2 cellular contexts compared by ENCODE assay signal in the genomic region with DNA sequence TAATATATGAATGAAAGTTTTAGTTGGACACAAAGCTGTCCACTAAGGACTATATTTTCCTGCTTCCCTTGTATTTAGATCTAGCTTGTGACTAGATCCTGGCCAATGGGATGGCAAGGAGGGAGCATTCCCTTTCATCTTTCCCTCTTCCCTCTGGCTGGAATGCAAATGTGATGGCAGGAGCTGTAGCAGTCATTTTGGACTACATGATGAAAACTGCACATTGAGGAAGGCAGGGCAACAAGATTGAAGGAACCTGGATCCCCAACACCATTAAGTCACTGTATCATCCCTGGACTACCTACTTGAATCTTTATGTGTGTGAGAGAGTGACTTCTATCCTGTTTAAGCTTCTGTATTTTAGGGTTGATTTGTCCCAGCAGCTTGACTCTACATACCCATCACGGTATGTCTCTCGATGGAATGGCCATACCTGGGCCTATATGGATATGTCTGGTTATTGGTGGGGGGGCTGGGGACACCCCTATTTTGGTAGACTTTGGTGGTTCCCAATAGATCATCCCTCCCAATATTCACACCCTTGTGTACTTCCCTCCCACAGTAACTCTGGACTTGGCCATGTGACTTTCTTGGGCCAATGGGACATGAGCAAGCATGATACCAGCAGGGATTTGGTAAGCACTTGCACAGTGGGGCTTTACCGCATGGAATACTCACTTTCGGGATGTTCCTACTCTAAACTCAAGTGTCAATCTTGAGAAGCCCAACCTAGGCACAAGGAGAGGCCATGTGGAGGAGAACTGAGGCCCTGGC.
TF ChIP-seq lines count a peak whose summit lies in the region.

No MANE protein-coding gene starts in this region.

TF ChIP-seq in HEK293, 187 proteins besides CTCF, POLR2A, EP300 and RAD21 (continued from another document):
- TF ChIP-seq, protein P1, sequence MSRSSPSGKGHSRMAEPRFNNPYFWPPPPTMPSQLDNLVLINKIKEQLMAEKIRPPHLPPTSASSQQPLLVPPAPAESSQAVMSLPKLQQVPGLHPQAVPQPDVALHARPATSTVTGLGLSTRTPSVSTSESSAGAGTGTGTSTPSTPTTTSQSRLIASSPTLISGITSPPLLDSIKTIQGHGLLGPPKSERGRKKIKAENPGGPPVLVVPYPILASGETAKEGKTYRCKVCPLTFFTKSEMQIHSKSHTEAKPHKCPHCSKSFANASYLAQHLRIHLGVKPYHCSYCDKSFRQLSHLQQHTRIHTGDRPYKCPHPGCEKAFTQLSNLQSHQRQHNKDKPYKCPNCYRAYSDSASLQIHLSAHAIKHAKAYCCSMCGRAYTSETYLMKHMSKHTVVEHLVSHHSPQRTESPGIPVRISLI (tag by site-specific recombination; IDR thresholded peaks at IDR 0.05): no peak
- TF ChIP-seq TRIM28 (IDR thresholded peaks at IDR 0.05; ENCODE audit: borderline replicate concordance, low read length) (peak; percentile 72; the same call in 1 of the 2 replicates), ZEB2 (tag by site-specific recombination; IDR thresholded peaks at IDR 0.05) (no peak), MZF1 (tag by site-specific recombination; IDR thresholded peaks at IDR 0.05; ENCODE audit: borderline replicate concordance) (no peak), ZNF549 (tag by site-specific recombination; IDR thresholded peaks at IDR 0.05) (no peak), ZNF302 (tag by site-specific recombination; IDR thresholded peaks at IDR 0.05; ENCODE audit: low read depth) (no peak), GLIS1 (tag by site-specific recombination; IDR thresholded peaks at IDR 0.05) (no peak)
- TF ChIP-seq, protein P2, sequence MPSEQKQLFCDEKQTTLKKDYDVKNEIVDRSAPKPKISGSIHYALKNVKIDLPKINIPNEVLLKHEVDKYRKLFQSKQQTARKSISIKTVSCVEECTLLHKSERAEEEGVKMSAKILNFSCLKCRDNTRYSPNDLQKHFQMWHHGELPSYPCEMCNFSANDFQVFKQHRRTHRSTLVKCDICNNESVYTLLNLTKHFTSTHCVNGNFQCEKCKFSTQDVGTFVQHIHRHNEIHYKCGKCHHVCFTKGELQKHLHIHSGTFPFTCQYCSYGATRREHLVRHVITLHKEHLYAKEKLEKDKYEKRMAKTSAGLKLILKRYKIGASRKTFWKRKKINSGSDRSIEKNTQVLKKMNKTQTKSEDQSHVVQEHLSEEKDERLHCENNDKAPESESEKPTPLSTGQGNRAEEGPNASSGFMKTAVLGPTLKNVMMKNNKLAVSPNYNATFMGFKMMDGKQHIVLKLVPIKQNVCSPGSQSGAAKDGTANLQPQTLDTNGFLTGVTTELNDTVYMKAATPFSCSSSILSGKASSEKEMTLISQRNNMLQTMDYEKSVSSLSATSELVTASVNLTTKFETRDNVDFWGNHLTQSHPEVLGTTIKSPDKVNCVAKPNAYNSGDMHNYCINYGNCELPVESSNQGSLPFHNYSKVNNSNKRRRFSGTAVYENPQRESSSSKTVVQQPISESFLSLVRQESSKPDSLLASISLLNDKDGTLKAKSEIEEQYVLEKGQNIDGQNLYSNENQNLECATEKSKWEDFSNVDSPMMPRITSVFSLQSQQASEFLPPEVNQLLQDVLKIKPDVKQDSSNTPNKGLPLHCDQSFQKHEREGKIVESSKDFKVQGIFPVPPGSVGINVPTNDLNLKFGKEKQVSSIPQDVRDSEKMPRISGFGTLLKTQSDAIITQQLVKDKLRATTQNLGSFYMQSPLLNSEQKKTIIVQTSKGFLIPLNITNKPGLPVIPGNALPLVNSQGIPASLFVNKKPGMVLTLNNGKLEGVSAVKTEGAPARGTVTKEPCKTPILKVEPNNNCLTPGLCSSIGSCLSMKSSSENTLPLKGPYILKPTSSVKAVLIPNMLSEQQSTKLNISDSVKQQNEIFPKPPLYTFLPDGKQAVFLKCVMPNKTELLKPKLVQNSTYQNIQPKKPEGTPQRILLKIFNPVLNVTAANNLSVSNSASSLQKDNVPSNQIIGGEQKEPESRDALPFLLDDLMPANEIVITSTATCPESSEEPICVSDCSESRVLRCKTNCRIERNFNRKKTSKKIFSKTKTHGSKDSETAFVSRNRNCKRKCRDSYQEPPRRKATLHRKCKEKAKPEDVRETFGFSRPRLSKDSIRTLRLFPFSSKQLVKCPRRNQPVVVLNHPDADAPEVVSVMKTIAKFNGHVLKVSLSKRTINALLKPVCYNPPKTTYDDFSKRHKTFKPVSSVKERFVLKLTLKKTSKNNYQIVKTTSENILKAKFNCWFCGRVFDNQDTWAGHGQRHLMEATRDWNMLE (tag by site-specific recombination; conservative IDR thresholded peaks at IDR 0.05; ENCODE audit: low read depth): no peak
TF ChIP-seq in HEK293: peak in this region for 4.

TF ChIP-seq in K562, 482 proteins besides CTCF, POLR2A, EP300 and RAD21 (continued from another document):
- TF ChIP-seq ZNF57 (CRISPR knock-in tag; IDR thresholded peaks at IDR 0.05): no peak
- TF ChIP-seq E2F3 (CRISPR knock-in tag; IDR thresholded peaks at IDR 0.05): 0 out of 2 replicates have a peak, but pooled peaks have one; percentile 29
- peak; percentile 81; the same call in 1 of the 2 replicates for TF ChIP-seq BCOR (IDR thresholded peaks at IDR 0.05)
- peak; percentile 2 for TF ChIP-seq NFYB (IDR thresholded peaks at IDR 0.05; ENCODE audit: extremely low read depth, insufficient read length)
- no peak for TF ChIP-seq STAG1 (CRISPR knock-in tag; IDR thresholded peaks at IDR 0.05; ENCODE audit: borderline replicate concordance)
- TF ChIP-seq, protein P3, sequence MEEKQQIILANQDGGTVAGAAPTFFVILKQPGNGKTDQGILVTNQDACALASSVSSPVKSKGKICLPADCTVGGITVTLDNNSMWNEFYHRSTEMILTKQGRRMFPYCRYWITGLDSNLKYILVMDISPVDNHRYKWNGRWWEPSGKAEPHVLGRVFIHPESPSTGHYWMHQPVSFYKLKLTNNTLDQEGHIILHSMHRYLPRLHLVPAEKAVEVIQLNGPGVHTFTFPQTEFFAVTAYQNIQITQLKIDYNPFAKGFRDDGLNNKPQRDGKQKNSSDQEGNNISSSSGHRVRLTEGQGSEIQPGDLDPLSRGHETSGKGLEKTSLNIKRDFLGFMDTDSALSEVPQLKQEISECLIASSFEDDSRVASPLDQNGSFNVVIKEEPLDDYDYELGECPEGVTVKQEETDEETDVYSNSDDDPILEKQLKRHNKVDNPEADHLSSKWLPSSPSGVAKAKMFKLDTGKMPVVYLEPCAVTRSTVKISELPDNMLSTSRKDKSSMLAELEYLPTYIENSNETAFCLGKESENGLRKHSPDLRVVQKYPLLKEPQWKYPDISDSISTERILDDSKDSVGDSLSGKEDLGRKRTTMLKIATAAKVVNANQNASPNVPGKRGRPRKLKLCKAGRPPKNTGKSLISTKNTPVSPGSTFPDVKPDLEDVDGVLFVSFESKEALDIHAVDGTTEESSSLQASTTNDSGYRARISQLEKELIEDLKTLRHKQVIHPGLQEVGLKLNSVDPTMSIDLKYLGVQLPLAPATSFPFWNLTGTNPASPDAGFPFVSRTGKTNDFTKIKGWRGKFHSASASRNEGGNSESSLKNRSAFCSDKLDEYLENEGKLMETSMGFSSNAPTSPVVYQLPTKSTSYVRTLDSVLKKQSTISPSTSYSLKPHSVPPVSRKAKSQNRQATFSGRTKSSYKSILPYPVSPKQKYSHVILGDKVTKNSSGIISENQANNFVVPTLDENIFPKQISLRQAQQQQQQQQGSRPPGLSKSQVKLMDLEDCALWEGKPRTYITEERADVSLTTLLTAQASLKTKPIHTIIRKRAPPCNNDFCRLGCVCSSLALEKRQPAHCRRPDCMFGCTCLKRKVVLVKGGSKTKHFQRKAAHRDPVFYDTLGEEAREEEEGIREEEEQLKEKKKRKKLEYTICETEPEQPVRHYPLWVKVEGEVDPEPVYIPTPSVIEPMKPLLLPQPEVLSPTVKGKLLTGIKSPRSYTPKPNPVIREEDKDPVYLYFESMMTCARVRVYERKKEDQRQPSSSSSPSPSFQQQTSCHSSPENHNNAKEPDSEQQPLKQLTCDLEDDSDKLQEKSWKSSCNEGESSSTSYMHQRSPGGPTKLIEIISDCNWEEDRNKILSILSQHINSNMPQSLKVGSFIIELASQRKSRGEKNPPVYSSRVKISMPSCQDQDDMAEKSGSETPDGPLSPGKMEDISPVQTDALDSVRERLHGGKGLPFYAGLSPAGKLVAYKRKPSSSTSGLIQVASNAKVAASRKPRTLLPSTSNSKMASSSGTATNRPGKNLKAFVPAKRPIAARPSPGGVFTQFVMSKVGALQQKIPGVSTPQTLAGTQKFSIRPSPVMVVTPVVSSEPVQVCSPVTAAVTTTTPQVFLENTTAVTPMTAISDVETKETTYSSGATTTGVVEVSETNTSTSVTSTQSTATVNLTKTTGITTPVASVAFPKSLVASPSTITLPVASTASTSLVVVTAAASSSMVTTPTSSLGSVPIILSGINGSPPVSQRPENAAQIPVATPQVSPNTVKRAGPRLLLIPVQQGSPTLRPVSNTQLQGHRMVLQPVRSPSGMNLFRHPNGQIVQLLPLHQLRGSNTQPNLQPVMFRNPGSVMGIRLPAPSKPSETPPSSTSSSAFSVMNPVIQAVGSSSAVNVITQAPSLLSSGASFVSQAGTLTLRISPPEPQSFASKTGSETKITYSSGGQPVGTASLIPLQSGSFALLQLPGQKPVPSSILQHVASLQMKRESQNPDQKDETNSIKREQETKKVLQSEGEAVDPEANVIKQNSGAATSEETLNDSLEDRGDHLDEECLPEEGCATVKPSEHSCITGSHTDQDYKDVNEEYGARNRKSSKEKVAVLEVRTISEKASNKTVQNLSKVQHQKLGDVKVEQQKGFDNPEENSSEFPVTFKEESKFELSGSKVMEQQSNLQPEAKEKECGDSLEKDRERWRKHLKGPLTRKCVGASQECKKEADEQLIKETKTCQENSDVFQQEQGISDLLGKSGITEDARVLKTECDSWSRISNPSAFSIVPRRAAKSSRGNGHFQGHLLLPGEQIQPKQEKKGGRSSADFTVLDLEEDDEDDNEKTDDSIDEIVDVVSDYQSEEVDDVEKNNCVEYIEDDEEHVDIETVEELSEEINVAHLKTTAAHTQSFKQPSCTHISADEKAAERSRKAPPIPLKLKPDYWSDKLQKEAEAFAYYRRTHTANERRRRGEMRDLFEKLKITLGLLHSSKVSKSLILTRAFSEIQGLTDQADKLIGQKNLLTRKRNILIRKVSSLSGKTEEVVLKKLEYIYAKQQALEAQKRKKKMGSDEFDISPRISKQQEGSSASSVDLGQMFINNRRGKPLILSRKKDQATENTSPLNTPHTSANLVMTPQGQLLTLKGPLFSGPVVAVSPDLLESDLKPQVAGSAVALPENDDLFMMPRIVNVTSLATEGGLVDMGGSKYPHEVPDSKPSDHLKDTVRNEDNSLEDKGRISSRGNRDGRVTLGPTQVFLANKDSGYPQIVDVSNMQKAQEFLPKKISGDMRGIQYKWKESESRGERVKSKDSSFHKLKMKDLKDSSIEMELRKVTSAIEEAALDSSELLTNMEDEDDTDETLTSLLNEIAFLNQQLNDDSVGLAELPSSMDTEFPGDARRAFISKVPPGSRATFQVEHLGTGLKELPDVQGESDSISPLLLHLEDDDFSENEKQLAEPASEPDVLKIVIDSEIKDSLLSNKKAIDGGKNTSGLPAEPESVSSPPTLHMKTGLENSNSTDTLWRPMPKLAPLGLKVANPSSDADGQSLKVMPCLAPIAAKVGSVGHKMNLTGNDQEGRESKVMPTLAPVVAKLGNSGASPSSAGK (IDR thresholded peaks at IDR 0.05): peak; percentile 87
- TF ChIP-seq RBFOX2 (IDR thresholded peaks at IDR 0.05; ENCODE audit: low read depth, low read length): no peak
- TF ChIP-seq HLTF (IDR thresholded peaks at IDR 0.05): peak; percentile 94
- TF ChIP-seq, protein P4, sequence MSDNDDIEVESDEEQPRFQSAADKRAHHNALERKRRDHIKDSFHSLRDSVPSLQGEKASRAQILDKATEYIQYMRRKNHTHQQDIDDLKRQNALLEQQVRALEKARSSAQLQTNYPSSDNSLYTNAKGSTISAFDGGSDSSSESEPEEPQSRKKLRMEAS (CRISPR knock-in tag; IDR thresholded peaks at IDR 0.05): peak; percentile 10; the same call in 1 of the 2 replicates
- TF ChIP-seq SMAD4 (CRISPR knock-in tag; conservative IDR thresholded peaks at IDR 0.05): peak; percentile 43
- peak; percentile 11 to 61; a peak in 2 of 4 replicates for TF ChIP-seq KDM1A (IDR thresholded peaks at IDR 0.05)
- TF ChIP-seq, protein P5, sequence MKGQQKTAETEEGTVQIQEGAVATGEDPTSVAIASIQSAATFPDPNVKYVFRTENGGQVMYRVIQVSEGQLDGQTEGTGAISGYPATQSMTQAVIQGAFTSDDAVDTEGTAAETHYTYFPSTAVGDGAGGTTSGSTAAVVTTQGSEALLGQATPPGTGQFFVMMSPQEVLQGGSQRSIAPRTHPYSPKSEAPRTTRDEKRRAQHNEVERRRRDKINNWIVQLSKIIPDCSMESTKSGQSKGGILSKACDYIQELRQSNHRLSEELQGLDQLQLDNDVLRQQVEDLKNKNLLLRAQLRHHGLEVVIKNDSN (CRISPR knock-in tag; IDR thresholded peaks at IDR 0.05): peak; percentile 83
- TF ChIP-seq, protein P6, sequence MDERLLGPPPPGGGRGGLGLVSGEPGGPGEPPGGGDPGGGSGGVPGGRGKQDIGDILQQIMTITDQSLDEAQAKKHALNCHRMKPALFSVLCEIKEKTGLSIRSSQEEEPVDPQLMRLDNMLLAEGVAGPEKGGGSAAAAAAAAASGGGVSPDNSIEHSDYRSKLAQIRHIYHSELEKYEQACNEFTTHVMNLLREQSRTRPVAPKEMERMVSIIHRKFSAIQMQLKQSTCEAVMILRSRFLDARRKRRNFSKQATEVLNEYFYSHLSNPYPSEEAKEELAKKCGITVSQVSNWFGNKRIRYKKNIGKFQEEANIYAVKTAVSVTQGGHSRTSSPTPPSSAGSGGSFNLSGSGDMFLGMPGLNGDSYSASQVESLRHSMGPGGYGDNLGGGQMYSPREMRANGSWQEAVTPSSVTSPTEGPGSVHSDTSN (CRISPR knock-in tag; IDR thresholded peaks at IDR 0.05; ENCODE audit: low read depth): no peak
- TF ChIP-seq, protein P6 (tag; conservative IDR thresholded peaks at IDR 0.05; ENCODE audit: low read depth): no peak
- peak; percentile 93 for TF ChIP-seq SMARCA5 (IDR thresholded peaks at IDR 0.05)
- TF ChIP-seq RAD51 (IDR thresholded peaks at IDR 0.05; ENCODE audit: borderline replicate concordance, low read depth): peak; percentile 60
